Comparison of ENCODE assay signal across 20 cellular contexts in genomic region chr10:28858641-28859040, GRCh38.
"Had no signal": no experiment of that assay in that cellular context is flagged by ENCODE, and none has a peak within 500 bp of the region (broad histone marks: within the 10 kb centered on the region; RNA-seq: fewer than 3 reads in every experiment).

No MANE protein-coding gene starts in this region.

- H3K36me3 Mint-ChIP-seq: natural killer cell; stimulated activated effector memory CD8-positive, alpha-beta T cell treated with anti-CD3 and anti-CD28 coated beads, Interleukin-12 subunit alpha, Interleukin-12 subunit beta, amount 100 ng/mL, for 72 hours had no signal

- H3K27ac ChIP-seq: gastrocnemius medialis, heart right ventricle, pancreas, suprapubic skin, tibial artery, upper lobe of right lung, vagina had no signal

- ATAC-seq: esophagus mucosa; gastrocnemius medialis; heart right ventricle; left colon; natural killer cell; pancreas; right cardiac atrium; stimulated activated effector memory CD8-positive, alpha-beta T cell treated with anti-CD3 and anti-CD28 coated beads, Interleukin-12 subunit alpha, Interleukin-12 subunit beta, amount 100 ng/mL, for 72 hours; stimulated activated naive CD8-positive, alpha-beta T cell treated with anti-CD3 and anti-CD28 coated beads, Interleukin-15, Interleukin-2, amounts not matched to agents 100 U/mL and 50 U/mL, for 24 hours; upper lobe of right lung had no signal

- H3K36me3 ChIP-seq: gastrocnemius medialis, heart right ventricle, pancreas, suprapubic skin, tibial artery, upper lobe of right lung, vagina had no signal

- H3K4me3 ChIP-seq: gastrocnemius medialis, heart right ventricle, pancreas, suprapubic skin, tibial artery, upper lobe of right lung, vagina had no signal

- FAIRE-seq: endometrium, pancreas had no signal

- H3K27me3 Mint-ChIP-seq: progenitor cell of endocrine pancreas had no signal

- H3K9me3 ChIP-seq: gastrocnemius medialis, heart right ventricle, pancreas, suprapubic skin, tibial artery, upper lobe of right lung, vagina had no signal

- H3K4me1 ChIP-seq: gastrocnemius medialis, heart right ventricle, pancreas, suprapubic skin, upper lobe of right lung, vagina had no signal

- H3K27me3 ChIP-seq: gastrocnemius medialis, heart right ventricle, pancreas, upper lobe of right lung, vagina had no signal

- H3K9me3 Mint-ChIP-seq: natural killer cell; stimulated activated effector memory CD8-positive, alpha-beta T cell treated with anti-CD3 and anti-CD28 coated beads, Interleukin-12 subunit alpha, Interleukin-12 subunit beta, amount 100 ng/mL, for 72 hours had no signal

- H3K4me1 Mint-ChIP-seq: natural killer cell; stimulated activated effector memory CD8-positive, alpha-beta T cell treated with anti-CD3 and anti-CD28 coated beads, Interleukin-12 subunit alpha, Interleukin-12 subunit beta, amount 100 ng/mL, for 72 hours had no signal

- H3K27ac Mint-ChIP-seq: natural killer cell; progenitor cell of endocrine pancreas; stimulated activated effector memory CD8-positive, alpha-beta T cell treated with anti-CD3 and anti-CD28 coated beads, Interleukin-12 subunit alpha, Interleukin-12 subunit beta, amount 100 ng/mL, for 72 hours had no signal

- H3K4me3 Mint-ChIP-seq: natural killer cell; stimulated activated effector memory CD8-positive, alpha-beta T cell treated with anti-CD3 and anti-CD28 coated beads, Interleukin-12 subunit alpha, Interleukin-12 subunit beta, amount 100 ng/mL, for 72 hours had no signal

- DNase-seq: effector memory CD4-positive, alpha-beta T cell; gastrocnemius medialis; heart right ventricle; hypothalamus; left colon; natural killer cell; occipital lobe; pancreas; right cardiac atrium; stimulated activated CD4-positive, alpha-beta T cell treated with anti-CD3 and anti-CD28 coated beads, Interleukin-4, amount 100 ng/mL, for 1 hour; stimulated activated CD8-positive, alpha-beta memory T cell treated with anti-CD3 and anti-CD28 coated beads, Interleukin-4, amount 100 ng/mL, for 48 hours; stimulated activated naive CD8-positive, alpha-beta T cell treated with anti-CD3 and anti-CD28 coated beads, Interleukin-15, Interleukin-2, amounts not matched to agents 100 U/mL and 50 U/mL, for 24 hours; tibial artery; upper lobe of right lung had no signal
